In genomic region chr5:143400541-143401252, GRCh38 we compare ENCODE assay signal across 8 cellular contexts. TPM values are rescaled to one million over a fixed set of nuclear protein-coding genes. Genes with fewer than 3 reads are reported as not detected.
DNase-seq lines count a peak whose midpoint lies in the region; ATAC-seq and TF ChIP-seq lines count a peak whose summit lies in the region.

No MANE protein-coding gene starts in this region.

- DNase-seq in CD4-positive, alpha-beta memory T cell: no peak
- DNase-seq in NCI-H146 treated with DMSO at 0.1 percent for 48 hours (lab: John Stamatoyannopoulos, UW; ENCODE audit: unreplicated experiment) (peak; percentile 9), cerebellum (ENCODE audit: low spot score) (peak; percentile 49), neural crest cell (ENCODE audit: low read depth, low spot score) (no peak), NCI-H1436 treated with DMSO at 0.1 percent for 48 hours (lab: John Stamatoyannopoulos, UW) (no peak), EL (no peak)
- no peak for DNase-seq in stimulated activated CD4-positive, alpha-beta T cell treated with anti-CD3 and anti-CD28 coated beads, Interleukin-4, amount 100 ng/mL, for 24 hours

- H3K36me3 ChIP-seq in CD4-positive, alpha-beta memory T cell (ENCODE audit: insufficient read depth, low read length): peaks cover 9% of the 10 kb centered on the region

- CTCF ChIA-PET in CD4-positive, alpha-beta memory T cell (lab: Charles Lee; ENCODE audit: partially characterized antibody): interaction anchor here (0.8 to 2.3 kb wide), 4 partner anchors 9 to 398 kb away, joined by 3 to 8 read pairs (median 4); no protein-coding TSS in a partner anchor

- H3K27ac ChIP-seq in CD4-positive, alpha-beta memory T cell (ENCODE audit: low read depth, low read length): no peak overlapping the region

- H3K9me3 ChIP-seq in CD4-positive, alpha-beta memory T cell (ENCODE audit: control insufficient read depth in 1 of 2, low read length in 2 of 2): no peaks in the 10 kb centered on the region

- H3K4me3 ChIP-seq in CD4-positive, alpha-beta memory T cell (ENCODE audit: low read length in 2 of 2): peak overlapping the region in 1 of 2 donors; percentile 69

- H3K27me3 ChIP-seq in CD4-positive, alpha-beta memory T cell (ENCODE audit: insufficient read depth, low read length): no peaks in the 10 kb centered on the region

- H3K36me3 Mint-ChIP-seq in CD4-positive, alpha-beta memory T cell: peaks cover 25 to 61% of the 10 kb centered on the region in 2 donors
- H3K36me3 Mint-ChIP-seq in neural crest cell (ENCODE audit: low read depth): no peaks in the 10 kb centered on the region

- POLR2A ChIA-PET in CD4-positive, alpha-beta memory T cell (lab: Charles Lee; ENCODE audit: partially characterized antibody): interaction anchor here (0.6 to 5.1 kb wide), 10 partner anchors 9 to 398 kb away, joined by 3 to 57 read pairs (median 4); no protein-coding TSS in a partner anchor

- H3K4me1 Mint-ChIP-seq in CD4-positive, alpha-beta memory T cell: peaks cover 45 to 74% (median 58%) of the 10 kb centered on the region in 4 donors
- H3K4me1 Mint-ChIP-seq in neural crest cell: peaks cover 28% of the 10 kb centered on the region

- ATAC-seq in HG02870 (IDR thresholded peaks at IDR 0.05; ENCODE audit: unreplicated experiment): no peak

- H3K27me3 Mint-ChIP-seq in CD4-positive, alpha-beta memory T cell: no peaks in the 10 kb centered on the region
- peaks cover 69% of the 10 kb centered on the region for H3K27me3 Mint-ChIP-seq in neural crest cell (ENCODE audit: low read depth)

- peaks cover 0 to 3% (median 0%) of the 10 kb centered on the region in 8 donors for H3K9me3 Mint-ChIP-seq in CD4-positive, alpha-beta memory T cell
- no peaks in the 10 kb centered on the region for H3K9me3 Mint-ChIP-seq in neural crest cell

- intact Hi-C loops in CD4-positive, alpha-beta memory T cell (cut with micrococcal nuclease): loop anchor here (1.0 to 5.0 kb wide), 3 partner anchors 7 to 98 kb away; no protein-coding TSS in a partner anchor

- TF ChIP-seq CTCF in neural crest cell (conservative IDR thresholded peaks at IDR 0.05): no peak

- H3K4me3 Mint-ChIP-seq in CD4-positive, alpha-beta memory T cell: peak overlapping the region; percentile 85 to 97 (median 94)
- H3K4me3 Mint-ChIP-seq in neural crest cell: peak overlapping the region; percentile 67

- peak overlapping the region; percentile 1 to 92 (median 77) for H3K27ac Mint-ChIP-seq in CD4-positive, alpha-beta memory T cell
- H3K27ac Mint-ChIP-seq in neural crest cell (ENCODE audit: unreplicated experiment): no peak overlapping the region

- H3K4me1 ChIP-seq in CD4-positive, alpha-beta memory T cell (ENCODE audit: insufficient read depth, low read length): peaks cover 67% of the 10 kb centered on the region

RNA-seq across cellular contexts. Expression of gene NR3C1, which starts 2.8 kb away (rescaled TPM):
- total RNA-seq in CD4-positive, alpha-beta memory T cell: 100 to 1,000 TPM; 161 to 164 TPM
- polyA plus RNA-seq in CD4-positive, alpha-beta memory T cell: 100 to 1,000 TPM in 1 of 2 donors, 10 to 100 TPM in 1; 92.0 to 125 TPM
- total RNA-seq in cerebellum (35.9 TPM), neural crest cell (1.3 and 1.8 TPM in 2 replicates)

Comparison
In these comparisons a context has a peak if more than half of its experiments do, and no peak if none do; other contexts are left out.
1. DNase-seq: peak in NCI-H146 treated with DMSO at 0.1 percent for 48 hours (single experiment) and cerebellum (single experiment); none in CD4-positive, alpha-beta memory T cell (0 of 5), neural crest cell (single experiment), NCI-H1436 treated with DMSO at 0.1 percent for 48 hours (single experiment), EL (single experiment) and stimulated activated CD4-positive, alpha-beta T cell treated with anti-CD3 and anti-CD28 coated beads, Interleukin-4, amount 100 ng/mL, for 24 hours (single experiment).
2. RNA of gene NR3C1, which starts 2.8 kb away (total RNA-seq): 161 to 164 TPM in CD4-positive, alpha-beta memory T cell and 35.9 TPM in cerebellum (single experiment); 1.3 to 1.8 TPM in neural crest cell; every median in the first group is over 10 times any median in the second.